Comparison of ENCODE assay signal across 9 cellular contexts in the genomic region with DNA sequence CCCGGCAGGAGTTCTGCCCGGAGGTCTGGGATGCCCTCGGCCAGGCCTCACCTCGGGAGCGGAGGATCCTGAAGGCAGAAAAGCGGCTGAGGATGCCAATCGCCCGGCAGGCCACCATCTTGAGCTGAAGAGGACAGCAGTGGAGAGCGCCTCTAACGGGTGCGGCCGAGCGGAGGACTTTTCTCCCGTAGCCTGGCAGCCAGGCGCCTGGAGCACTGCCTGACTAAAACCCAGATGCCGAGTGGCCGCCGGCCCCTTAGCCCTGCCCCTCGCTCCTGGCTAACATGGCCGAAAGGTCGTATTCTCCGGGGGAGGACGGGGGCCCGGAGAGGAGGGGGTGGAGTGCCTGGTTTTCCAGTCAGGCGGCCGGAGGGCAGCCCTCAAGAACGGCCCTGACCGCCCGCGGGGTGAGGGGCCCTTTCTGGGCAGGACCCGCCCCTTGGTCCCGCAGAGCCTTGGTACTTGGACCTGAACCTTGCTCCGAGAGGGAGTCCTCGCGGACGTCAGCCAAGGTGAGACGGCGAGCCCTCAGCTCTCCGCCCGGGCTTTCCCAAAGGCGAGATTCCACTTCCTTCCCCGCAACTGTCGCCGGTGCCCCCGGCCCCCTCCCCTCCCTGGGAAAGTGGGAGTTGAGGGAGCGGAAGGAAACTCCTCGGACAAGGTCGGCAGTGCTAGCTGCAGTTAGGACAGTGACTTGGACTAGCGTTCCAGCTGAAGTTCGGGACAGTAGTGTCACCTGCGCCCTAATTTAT. TPM values are rescaled to one million over a fixed set of nuclear protein-coding genes. Genes with fewer than 3 reads are reported as not detected.
A peak's percentile ranks its signal among the peaks of the same experiment; 100 is the strongest.
DNase-seq lines count a peak whose midpoint lies in the region; ATAC-seq, FAIRE-seq and TF ChIP-seq lines count a peak whose summit lies in the region.
"Had no signal": no experiment of that assay in that cellular context is flagged by ENCODE, and none has a peak within 500 bp of the region (broad histone marks: within the 10 kb centered on the region; RNA-seq: fewer than 3 reads in every experiment).

Gene HADHA (minus strand): TSS at position 154 of the 752 bp plus-strand sequence. CDS start 36 bp downstream, at position 118.
Gene HADHB (plus strand): TSS at position 461 of the 752 bp plus-strand sequence. CDS start 9,316 bp downstream, outside the sequence.

- no peak for FAIRE-seq in kidney (lab: Jason Lieb, UNC)
- FAIRE-seq: islet of Langerhans had no signal

- peak; percentile 88 for DNase-seq in AG10803 (ENCODE audit: low read depth)
- peak; percentile 89 for DNase-seq in NCI-H345 treated with DMSO at 0.1 percent for 48 hours (lab: John Stamatoyannopoulos, UW; ENCODE audit: unreplicated experiment)
- peak; percentile 93 for DNase-seq in cerebellar cortex (ENCODE audit: low spot score)
- DNase-seq in kidney: peak; percentile 96
- peak; percentile 91 for DNase-seq in stimulated activated CD4-positive, alpha-beta T cell treated with anti-CD3 and anti-CD28 coated beads, Interleukin-15, amount 100 ng/mL, for 24 hours

- peak; percentile 87 for TF ChIP-seq POLR2A in GM18951 (IDR thresholded peaks at IDR 0.05; ENCODE audit: extremely low read depth, insufficient read depth, insufficient read length)

- in situ Hi-C loops in GM18951 (cut with MboI; ENCODE audit: low sequenced_read_pairs, unreplicated experiment): no loop called here

- peak within 1 kb of the TSS; percentile 94 to 98 for H3K9ac ChIP-seq in kidney (ENCODE audit: low read length in 2 of 2)

- peak within 1 kb of the TSS; percentile 99 for H3K4me3 ChIP-seq in AG10803 (ENCODE audit: low read length)
- peak within 1 kb of the TSS; percentile 98 to 99 for H3K4me3 ChIP-seq in kidney (ENCODE audit: low read length in 2 of 2)

- TF ChIP-seq CTCF in AG10803 (conservative IDR thresholded peaks at IDR 0.05; ENCODE audit: low read length): peak; percentile 33
- TF ChIP-seq CTCF in kidney (IDR thresholded peaks at IDR 0.05; ENCODE audit: borderline replicate concordance, extremely low read depth, insufficient read depth): no peak

- H3K36me3 ChIP-seq in kidney (ENCODE audit: control insufficient read depth in 1 of 2, insufficient read depth in 2 of 2, low read length in 2 of 2): no peaks in the 10 kb centered on the region

- peak; percentile 66 for ATAC-seq in HG03196 (IDR thresholded peaks at IDR 0.05; ENCODE audit: unreplicated experiment)
- ATAC-seq in activated CD4-positive, CD25-positive, alpha-beta regulatory T cell treated with anti-CD3 and anti-CD28 coated beads, Interleukin-2, amount 50 U/mL, for 24 hours: peak; percentile 81 to 85

- H3K9me3 ChIP-seq in kidney (ENCODE audit: control insufficient read depth in 1 of 2, low read length in 2 of 2): no peaks in the 10 kb centered on the region

- peaks cover 18% of the 10 kb centered on the region in 2 donors for H3K4me1 ChIP-seq in kidney (ENCODE audit: control insufficient read depth in 1 of 2, insufficient read depth in 1 of 2, low read depth in 1 of 2, low read length in 2 of 2)

- peak within 1 kb of the TSS; percentile 98 to 99 for H3K27ac ChIP-seq in kidney (ENCODE audit: low read depth in 2 of 2, low read length in 2 of 2)

- intact Hi-C loops in kidney (cut with DNase I): no loop called here

RNA-seq across cellular contexts. Expression of gene HADHA, which starts in this region (rescaled TPM):
- total RNA-seq in kidney: 135 TPM
- 171 TPM for polyA plus RNA-seq in kidney (ENCODE audit: insufficient read depth, low read depth, low replicate concordance)

RNA-seq across cellular contexts. Expression of gene HADHB, which starts in this region (rescaled TPM):
- 132 TPM for total RNA-seq in kidney
- polyA plus RNA-seq in kidney (ENCODE audit: insufficient read depth, low read depth, low replicate concordance): 232 TPM

Comparison
In these comparisons a context has a peak if more than half of its experiments do, and no peak if none do; other contexts are left out.
1. Peak in every context shown above with its lines: DNase-seq, ATAC-seq, H3K4me3 ChIP-seq and H3K27ac ChIP-seq.